ENCODE assay signal across 1 cellular context in the genomic region with DNA sequence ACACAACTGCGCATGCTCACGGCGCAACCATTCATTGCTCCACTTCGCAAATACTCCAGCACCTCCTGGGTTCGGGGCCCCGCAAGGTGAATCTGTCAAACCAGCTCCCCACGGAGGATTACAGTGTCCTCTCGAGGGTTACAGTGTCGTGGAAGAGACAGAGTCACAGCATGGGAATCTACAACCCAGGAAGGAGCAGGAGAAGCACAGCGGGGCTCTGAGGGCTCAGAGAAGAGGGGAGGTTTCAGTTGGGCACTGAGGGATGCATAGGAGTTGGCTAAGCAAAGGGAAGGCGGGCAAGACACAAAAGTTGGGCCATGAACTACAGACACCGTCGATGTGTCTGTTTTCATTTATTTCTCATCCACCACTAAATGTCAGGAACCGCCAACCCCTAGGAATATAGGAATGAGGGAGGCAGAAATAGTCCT.
TF ChIP-seq lines count a peak whose summit lies in the region.

No MANE protein-coding gene starts in this region.

TF ChIP-seq in GM12878, 131 proteins besides CTCF, POLR2A, EP300 and RAD21:
- TF ChIP-seq DPF2 (IDR thresholded peaks at IDR 0.05) (peak; percentile 2), SMARCA5 (IDR thresholded peaks at IDR 0.05) (peak; percentile 38; the same call in 1 of the 2 replicates), PAX5 (IDR thresholded peaks at IDR 0.05; ENCODE audit: borderline replicate concordance, low read depth, low read length) (no peak)
